Comparison of ENCODE assay signal across 9 cellular contexts in the genomic region with DNA sequence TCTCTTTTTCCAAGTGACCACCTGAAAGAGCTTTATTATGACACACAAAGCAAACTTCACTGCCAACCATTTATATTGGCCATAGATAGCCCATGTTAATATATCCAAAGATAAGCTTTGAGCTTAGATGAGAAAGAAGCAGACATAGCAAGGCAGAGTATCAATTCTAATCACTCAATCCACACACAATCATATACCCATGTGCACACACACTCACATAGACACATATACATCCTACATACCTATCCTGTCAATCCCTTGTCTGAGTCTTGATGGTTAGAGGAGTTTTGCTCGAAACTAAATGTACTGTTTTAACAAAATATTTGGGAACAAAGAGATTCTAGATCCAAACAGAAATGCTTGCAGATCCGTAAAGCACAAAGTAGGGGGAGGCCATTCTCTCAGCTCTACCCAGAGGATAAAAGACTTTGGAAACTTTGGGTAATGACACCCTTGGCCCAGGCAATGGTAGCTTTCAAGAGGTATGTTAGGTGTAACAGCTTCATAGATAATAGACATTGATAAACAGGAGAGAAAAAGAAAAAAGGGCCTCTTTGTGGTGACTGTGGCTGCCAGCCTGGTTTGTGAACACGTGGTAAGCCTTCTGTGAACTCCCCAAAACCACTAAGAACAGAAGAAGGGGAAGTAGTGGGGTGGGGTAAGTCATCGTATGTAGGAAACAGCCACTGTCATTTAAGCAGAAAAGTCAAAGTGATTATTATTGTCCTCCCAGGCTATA.
DNase-seq lines count a peak whose midpoint lies in the region; ATAC-seq and TF ChIP-seq lines count a peak whose summit lies in the region.
"Had no signal": no experiment of that assay in that cellular context is flagged by ENCODE, and none has a peak within 500 bp of the region (broad histone marks: within the 10 kb centered on the region; RNA-seq: fewer than 3 reads in every experiment).

No MANE protein-coding gene starts in this region.

- 61% methylated on average over 4 of the region's 4 CpGs for WGBS in hepatocyte (ENCODE audit: low lambda C conversion rate, missing lambda C conversion rate)

- H3K36me3 ChIP-seq in CD4-positive, CD25-positive, alpha-beta regulatory T cell (ENCODE audit: control insufficient read depth, insufficient read depth, low read length), result no peaks in the 10 kb centered on the region
- H3K36me3 ChIP-seq in hepatocyte (replicated peaks; ENCODE audit: insufficient read depth, low read depth), result no peaks in the 10 kb centered on the region

- no peaks in the 10 kb centered on the region for H3K36me3 Mint-ChIP-seq in CD4-positive, CD25-positive, alpha-beta regulatory T cell

- H3K79me2 ChIP-seq in hepatocyte, result no peaks in the 10 kb centered on the region

- no peaks in the 10 kb centered on the region for H4K20me1 ChIP-seq in hepatocyte (ENCODE audit: insufficient read depth, poor library complexity, severe bottlenecking)

- H3K9me3 Mint-ChIP-seq in CD4-positive, CD25-positive, alpha-beta regulatory T cell, result peaks cover 0 to 11% (median 2%) of the 10 kb centered on the region in 7 donors

- no peaks in the 10 kb centered on the region for H3K27me3 Mint-ChIP-seq in CD4-positive, CD25-positive, alpha-beta regulatory T cell

- no peak overlapping the region for H2AFZ ChIP-seq in hepatocyte

- H3K9me3 ChIP-seq in CD4-positive, CD25-positive, alpha-beta regulatory T cell (ENCODE audit: control insufficient read depth in 2 of 2, low read length in 2 of 2), result no peaks in the 10 kb centered on the region
- H3K9me3 ChIP-seq in hepatocyte (ENCODE audit: low read depth), result no peaks in the 10 kb centered on the region

- peak overlapping the region in 1 of 3 donors; percentile 10 for H3K27ac Mint-ChIP-seq in CD4-positive, CD25-positive, alpha-beta regulatory T cell

- peak overlapping the region in 2 of 4 donors; percentile 0 to 38 for H3K4me3 Mint-ChIP-seq in CD4-positive, CD25-positive, alpha-beta regulatory T cell

- H3K27ac ChIP-seq in CD4-positive, CD25-positive, alpha-beta regulatory T cell (ENCODE audit: insufficient read depth, low read length, poor library complexity, severe bottlenecking), result no peak overlapping the region
- H3K27ac ChIP-seq in HL-60 (replicated peaks), result 0 out of 2 replicates have a peak overlapping the region, but pooled peaks have one; percentile 6
- H3K27ac ChIP-seq in hepatocyte, result no peak overlapping the region
- H3K27ac ChIP-seq: VCaP had no signal

- H3K4me1 Mint-ChIP-seq in CD4-positive, CD25-positive, alpha-beta regulatory T cell, result peaks cover 0 to 10% (median 4%) of the 10 kb centered on the region in 4 donors

- H3K4me1 ChIP-seq in CD4-positive, CD25-positive, alpha-beta regulatory T cell (ENCODE audit: control insufficient read depth, insufficient read depth, low read length, poor library complexity, severe bottlenecking), result peaks cover 3% of the 10 kb centered on the region
- H3K4me1 ChIP-seq in hepatocyte (ENCODE audit: insufficient read depth), result no peaks in the 10 kb centered on the region

- peak; percentile 66 to 81 for ATAC-seq in CD4-positive, CD25-positive, alpha-beta regulatory T cell (ENCODE audit: low read depth in 2 of 2)
- ATAC-seq in GM21423 (IDR thresholded peaks at IDR 0.05; ENCODE audit: unreplicated experiment), result peak; percentile 98

- TF ChIP-seq CTCF in HL-60 (IDR thresholded peaks at IDR 0.05; ENCODE audit: insufficient read depth, low read length) (no peak), hepatocyte (IDR thresholded peaks at IDR 0.05; ENCODE audit: poor library complexity) (no peak)

- peak; percentile 1 to 83 (median 60) for DNase-seq in CD4-positive, CD25-positive, alpha-beta regulatory T cell
- DNase-seq in HL-60 (ENCODE audit: low read depth in 1 of 2, low spot score in 1 of 2) (peak; percentile 24 to 86), activated T-cell treated with anti-CD3 and anti-CD28 coated beads for 4 hours (peak; percentile 7), AG20443 (ENCODE audit: low spot score) (no peak), NCI-H1048 (lab: John Stamatoyannopoulos, UW) (no peak), hepatocyte (ENCODE audit: low spot score) (no peak)
- peak in 2 of 3 experiments; percentile 6 to 37 for DNase-seq in stimulated activated CD4-positive, alpha-beta T cell treated with anti-CD3 and anti-CD28 coated beads, TNF-alpha, amount 100 ng/mL, for 24 hours (ENCODE audit: low read depth in 3 of 3)

- H3K4me3 ChIP-seq in CD4-positive, CD25-positive, alpha-beta regulatory T cell (ENCODE audit: low read depth, low read length), result no peak overlapping the region
- no peak overlapping the region for H3K4me3 ChIP-seq in HL-60 (replicated peaks; ENCODE audit: insufficient read depth, low read length)
- no peak overlapping the region for H3K4me3 ChIP-seq in hepatocyte

- no peak overlapping the region for H3K4me2 ChIP-seq in hepatocyte

- H3K9me2 ChIP-seq in hepatocyte (replicated peaks; ENCODE audit: insufficient read depth), result no peaks in the 10 kb centered on the region

- peaks cover 4% of the 10 kb centered on the region for H3K27me3 ChIP-seq in CD4-positive, CD25-positive, alpha-beta regulatory T cell (ENCODE audit: control insufficient read depth, insufficient read depth, low read length)
- H3K27me3 ChIP-seq in HL-60 (ENCODE audit: insufficient read depth, poor library complexity, severe bottlenecking), result no peaks in the 10 kb centered on the region
- no peaks in the 10 kb centered on the region for H3K27me3 ChIP-seq in hepatocyte

Comparison
In these comparisons a context has a peak if more than half of its experiments do, and no peak if none do; other contexts are left out.
1. DNase-seq: peak in CD4-positive, CD25-positive, alpha-beta regulatory T cell (3 of 3), HL-60 (2 of 2), activated T-cell treated with anti-CD3 and anti-CD28 coated beads for 4 hours (single experiment) and stimulated activated CD4-positive, alpha-beta T cell treated with anti-CD3 and anti-CD28 coated beads, TNF-alpha, amount 100 ng/mL, for 24 hours (2 of 3); none in AG20443 (single experiment), NCI-H1048 (single experiment) and hepatocyte (single experiment).